ENCODE assay signal across 1 cellular context in genomic region chr7:108051449-108051848, GRCh38.
TF ChIP-seq lines count a peak whose summit lies in the region.

No MANE protein-coding gene starts in this region.

TF ChIP-seq in IMR-90, 13 proteins besides CTCF, POLR2A, EP300 and RAD21 (continued from another document):
- TF ChIP-seq SMC3 (IDR thresholded peaks at IDR 0.05; ENCODE audit: low read depth, low read length) (no peak), MAZ (IDR thresholded peaks at IDR 0.05; ENCODE audit: borderline replicate concordance, low read depth, low read length) (no peak), BHLHE40 (IDR thresholded peaks at IDR 0.05; ENCODE audit: low read depth, low read length) (no peak), FOS (IDR thresholded peaks at IDR 0.05; ENCODE audit: low read depth, low read length) (no peak), CHD1 (IDR thresholded peaks at IDR 0.05; ENCODE audit: low read depth, low read length) (no peak)
